ENCODE assay signal across 8 cellular contexts in genomic region chr2:240989451-240990265, GRCh38. TPM values are rescaled to one million over a fixed set of nuclear protein-coding genes. Genes with fewer than 3 reads are reported as not detected.
DNase-seq lines count a peak whose midpoint lies in the region; ATAC-seq, FAIRE-seq and TF ChIP-seq lines count a peak whose summit lies in the region.

No MANE protein-coding gene starts in this region.

- intact Hi-C loops in left cardiac atrium (cut with DNase I): loop anchor here (5.0 to 10.0 kb wide), 3 partner anchors 75 to 137 kb away; no protein-coding TSS in a partner anchor
- intact Hi-C loops in vagina (cut with DNase I): loop anchor here (5.0 kb wide), 1 partner anchor 72 kb away; no protein-coding TSS in a partner anchor

- no peaks in the 10 kb centered on the region for H3K36me3 ChIP-seq in vagina
- no peaks in the 10 kb centered on the region for H3K36me3 ChIP-seq in gastroesophageal sphincter

- DNase-seq in activated naive CD4-positive, alpha-beta T cell treated with anti-CD3 and anti-CD28 coated beads, Interleukin-2, amount 50 U/mL, for 16 hours: peak; percentile 11
- no peak for DNase-seq in activated naive CD4-positive, alpha-beta T cell (lab: John Stamatoyannopoulos, UW)
- DNase-seq in SK-MEL-5 (ENCODE audit: low read depth, low spot score): peak; percentile 61
- peak; percentile 51 for DNase-seq in left cardiac atrium
- DNase-seq in vagina (ENCODE audit: extremely low spot score in 2 of 2): no peak
- DNase-seq in GM12891 (ENCODE audit: insufficient read length, low spot score): no peak
- DNase-seq in kidney glomerular epithelial cell (lab: John Stamatoyannopoulos, UW): no peak

- no peak for ATAC-seq in left cardiac atrium
- no peak for ATAC-seq in gastroesophageal sphincter

- TF ChIP-seq POLR2A in vagina (IDR thresholded peaks at IDR 0.05): no peak
- TF ChIP-seq POLR2A in GM12891 (IDR thresholded peaks at IDR 0.05; ENCODE audit: low read depth, low read length): no peak
- TF ChIP-seq POLR2A in gastroesophageal sphincter (IDR thresholded peaks at IDR 0.05): no peak

- H3K27ac ChIP-seq in vagina (peak overlapping the region; percentile 76), gastroesophageal sphincter (no peak overlapping the region)

- H3K4me1 ChIP-seq in vagina: peaks cover 67% of the 10 kb centered on the region
- peaks cover 0 to 53% (median 13%) of the 10 kb centered on the region in 3 donors for H3K4me1 ChIP-seq in gastroesophageal sphincter

- no peak for TF ChIP-seq EP300 in gastroesophageal sphincter (IDR thresholded peaks at IDR 0.05)

- TF ChIP-seq CTCF in vagina (IDR thresholded peaks at IDR 0.05) (no peak), gastroesophageal sphincter (IDR thresholded peaks at IDR 0.05) (peak in 1 of 4 experiments; percentile 30)

- H3K4me3 ChIP-seq in vagina (no peak overlapping the region), gastroesophageal sphincter (no peak overlapping the region)

- H3K27me3 ChIP-seq in vagina: no peaks in the 10 kb centered on the region
- peaks cover 19% of the 10 kb centered on the region for H3K27me3 ChIP-seq in gastroesophageal sphincter

- no peaks in the 10 kb centered on the region for H3K9me3 ChIP-seq in vagina
- peaks cover 0 to 13% (median 0%) of the 10 kb centered on the region in 3 donors for H3K9me3 ChIP-seq in gastroesophageal sphincter

- WGBS in gastroesophageal sphincter (ENCODE audit: low coverage in 1 of 2), 2 donors: 50 to 80% methylated on average over 1 to 2 of the region's 17 CpGs

- in situ Hi-C loops in SK-MEL-5 (cut with HindIII; ENCODE audit: low pct_unique_long_range_greater_than_20kb, low sequenced_read_pairs): no loop called here

- no peak for FAIRE-seq in GM12891 (lab: Jason Lieb, UNC)

TF ChIP-seq in GM12891, 5 proteins besides CTCF, POLR2A, EP300 and RAD21:
- TF ChIP-seq POU2F2 (IDR thresholded peaks at IDR 0.05; ENCODE audit: low read depth, low read length): no peak
- TF ChIP-seq TAF1 (IDR thresholded peaks at IDR 0.05; ENCODE audit: low read depth, low read length): no peak
- TF ChIP-seq POLR2AphosphoS5 (IDR thresholded peaks at IDR 0.05; ENCODE audit: low read depth, low read length): no peak
- TF ChIP-seq SPI1 (IDR thresholded peaks at IDR 0.05; ENCODE audit: low read depth, low read length): no peak
- TF ChIP-seq PAX5 (IDR thresholded peaks at IDR 0.05; ENCODE audit: insufficient read depth, low read length, severe bottlenecking): no peak

RNA-seq across cellular contexts. Expression of gene SNED1, which starts 8.8 kb away (rescaled TPM):
- total RNA-seq in SK-MEL-5 (2014; rRNA removed; shearing (Covaris generic)): 0.11 and 0.13 TPM in 2 replicates
- 1.1 and 5.1 TPM in 2 replicates for polyA plus RNA-seq in SK-MEL-5 (2015; cell fraction: cytosol; rRNA removed)
- 0.99 and 4.7 TPM in 2 replicates for polyA plus RNA-seq in SK-MEL-5 (2015; cell fraction: nucleus; rRNA removed)
- 10 to 100 TPM; 12.2 to 31.9 TPM for total RNA-seq in left cardiac atrium
- total RNA-seq in vagina: 55.5 TPM
- 0.42 TPM for polyA plus RNA-seq in GM12891 (2012; ENCODE audit: low read depth, missing spikeins)
- total RNA-seq in gastroesophageal sphincter: 10 to 100 TPM in 2 of 4 donors, 1 to 10 TPM in 2; 8.3 to 29.9 (median 14.6) TPM

Comparison
In these comparisons a context has a peak if more than half of its experiments do, and no peak if none do; other contexts are left out.
1. DNase-seq: peak in activated naive CD4-positive, alpha-beta T cell treated with anti-CD3 and anti-CD28 coated beads, Interleukin-2, amount 50 U/mL, for 16 hours (single experiment), SK-MEL-5 (single experiment) and left cardiac atrium (single experiment); none in activated naive CD4-positive, alpha-beta T cell (0 of 4), vagina (0 of 2), GM12891 (single experiment) and kidney glomerular epithelial cell (single experiment).